Comparison of ENCODE assay signal across 14 cellular contexts in the genomic region with DNA sequence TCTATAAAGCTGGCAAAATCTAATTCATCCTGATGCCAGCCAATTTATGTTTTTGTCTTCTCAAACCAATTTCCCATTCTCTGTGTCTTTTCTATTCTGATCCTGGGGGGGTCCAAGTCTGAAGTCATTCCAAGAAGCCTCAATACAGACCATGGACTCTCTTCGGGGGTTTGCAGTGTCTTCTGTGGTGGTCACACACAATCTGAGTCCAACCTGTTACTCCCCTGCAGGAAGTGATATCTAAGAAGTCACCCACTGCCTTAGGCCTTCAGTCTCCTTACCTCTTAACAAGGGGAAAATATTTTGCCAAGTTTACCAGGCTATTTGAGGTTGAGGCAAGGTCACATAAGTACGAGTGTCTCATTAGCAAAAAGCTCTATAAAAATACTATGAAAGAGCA. TPM values are rescaled to one million over a fixed set of nuclear protein-coding genes. Genes with fewer than 3 reads are reported as not detected.
DNase-seq lines count a peak whose midpoint lies in the region; ATAC-seq, FAIRE-seq and TF ChIP-seq lines count a peak whose summit lies in the region.
"Had no signal": no experiment of that assay in that cellular context is flagged by ENCODE, and none has a peak within 500 bp of the region (broad histone marks: within the 10 kb centered on the region; RNA-seq: fewer than 3 reads in every experiment).

No MANE protein-coding gene starts in this region.

- intact Hi-C loops in activated naive CD4-positive, alpha-beta T cell treated with anti-CD3 and anti-CD28 coated beads for 36 hours (cut with micrococcal nuclease): loop anchor here (5.0 kb wide), 2 partner anchors 269 to 511 kb away; partner anchors contain the start of genes HLA-A and TUBB
- intact Hi-C loops in activated CD8-positive, alpha-beta T cell treated with anti-CD3 and anti-CD28 coated beads for 36 hours (cut with micrococcal nuclease): loop anchor here (10.0 kb wide), 1 partner anchor 113 kb away; the partner anchor contains the start of gene TRIM39
- intact Hi-C loops in kidney (cut with DNase I) (no loop called here), posterior cingulate gyrus (cut with DNase I) (loop anchor here (5.0 to 10.0 kb wide), 4 partner anchors 107 to 147 kb away; partner anchors contain the start of genes POLR1H, PPP1R11, RPP21 and TRIM39)

- no peaks in the 10 kb centered on the region for H3K9me3 Mint-ChIP-seq in activated naive CD4-positive, alpha-beta T cell treated with anti-CD3 and anti-CD28 coated beads for 36 hours
- H3K9me3 Mint-ChIP-seq in activated naive CD4-positive, alpha-beta T cell treated with anti-CD3 and anti-CD28 coated beads, Interleukin-2, amount 50 U/mL, for 72 hours: no peaks in the 10 kb centered on the region
- no peaks in the 10 kb centered on the region for H3K9me3 Mint-ChIP-seq in activated CD8-positive, alpha-beta T cell treated with anti-CD3 and anti-CD28 coated beads for 36 hours
- H3K9me3 Mint-ChIP-seq in type B pancreatic cell: no peaks in the 10 kb centered on the region

- H3K27me3 Mint-ChIP-seq in activated naive CD4-positive, alpha-beta T cell treated with anti-CD3 and anti-CD28 coated beads for 36 hours (ENCODE audit: low read depth): no peaks in the 10 kb centered on the region
- no peaks in the 10 kb centered on the region for H3K27me3 Mint-ChIP-seq in activated CD8-positive, alpha-beta T cell treated with anti-CD3 and anti-CD28 coated beads for 36 hours
- no peaks in the 10 kb centered on the region for H3K27me3 Mint-ChIP-seq in type B pancreatic cell

- H3K4me1 Mint-ChIP-seq in activated naive CD4-positive, alpha-beta T cell treated with anti-CD3 and anti-CD28 coated beads for 36 hours (ENCODE audit: low read depth): peaks cover 57% of the 10 kb centered on the region
- H3K4me1 Mint-ChIP-seq in activated CD8-positive, alpha-beta T cell treated with anti-CD3 and anti-CD28 coated beads for 36 hours (ENCODE audit: low read depth): peaks cover 60% of the 10 kb centered on the region
- H3K4me1 Mint-ChIP-seq in type B pancreatic cell (ENCODE audit: unreplicated experiment): peaks cover 54% of the 10 kb centered on the region

- ATAC-seq in activated naive CD4-positive, alpha-beta T cell treated with anti-CD3 and anti-CD28 coated beads, Interleukin-2, amount 50 U/mL, for 72 hours: no peak
- no peak for ATAC-seq in activated CD8-positive, alpha-beta T cell treated with anti-CD3 and anti-CD28 coated beads for 36 hours
- ATAC-seq: Right ventricle myocardium inferior had no signal

- peak overlapping the region; percentile 94 for H3K4me3 Mint-ChIP-seq in activated naive CD4-positive, alpha-beta T cell treated with anti-CD3 and anti-CD28 coated beads for 36 hours
- peak overlapping the region; percentile 90 for H3K4me3 Mint-ChIP-seq in activated CD8-positive, alpha-beta T cell treated with anti-CD3 and anti-CD28 coated beads for 36 hours
- H3K4me3 Mint-ChIP-seq in type B pancreatic cell: peak overlapping the region; percentile 92

- peak overlapping the region; percentile 24 to 99 for H3K9ac ChIP-seq in kidney (ENCODE audit: low read length in 2 of 2)

- peaks cover 37 to 40% of the 10 kb centered on the region in 2 donors for H3K4me1 ChIP-seq in kidney (ENCODE audit: control insufficient read depth in 1 of 2, insufficient read depth in 1 of 2, low read depth in 1 of 2, low read length in 2 of 2)

- peak overlapping the region in 1 of 2 donors; percentile 59 for H3K27ac ChIP-seq in kidney (ENCODE audit: low read depth in 2 of 2, low read length in 2 of 2)
- H3K27ac ChIP-seq: neutrophil had no signal

- peak overlapping the region; percentile 92 to 98 for H3K4me3 ChIP-seq in kidney (ENCODE audit: low read length in 2 of 2)

- peaks cover 11% of the 10 kb centered on the region for H3K36me3 Mint-ChIP-seq in activated naive CD4-positive, alpha-beta T cell treated with anti-CD3 and anti-CD28 coated beads for 36 hours (ENCODE audit: low read depth)
- peaks cover 20 to 28% of the 10 kb centered on the region in 2 donors for H3K36me3 Mint-ChIP-seq in activated naive CD4-positive, alpha-beta T cell treated with anti-CD3 and anti-CD28 coated beads, Interleukin-2, amount 50 U/mL, for 72 hours
- peaks cover 27% of the 10 kb centered on the region for H3K36me3 Mint-ChIP-seq in activated CD8-positive, alpha-beta T cell treated with anti-CD3 and anti-CD28 coated beads for 36 hours (ENCODE audit: low read depth)
- H3K36me3 Mint-ChIP-seq in type B pancreatic cell: peaks cover 11% of the 10 kb centered on the region

- TF ChIP-seq CTCF in activated CD8-positive, alpha-beta T cell treated with anti-CD3 and anti-CD28 coated beads for 36 hours (IDR thresholded peaks at IDR 0.05): no peak
- TF ChIP-seq CTCF in kidney (IDR thresholded peaks at IDR 0.05; ENCODE audit: borderline replicate concordance, extremely low read depth, insufficient read depth): no peak
- TF ChIP-seq CTCF in type B pancreatic cell (conservative IDR thresholded peaks at IDR 0.05): no peak

- H3K9me3 ChIP-seq in kidney (ENCODE audit: control insufficient read depth in 1 of 2, low read length in 2 of 2): no peaks in the 10 kb centered on the region
- H3K9me3 ChIP-seq: neutrophil had no signal

- H3K36me3 ChIP-seq in kidney (ENCODE audit: control insufficient read depth in 1 of 2, insufficient read depth in 2 of 2, low read length in 2 of 2): no peaks in the 10 kb centered on the region
- H3K36me3 ChIP-seq: neutrophil had no signal

- POLR2A ChIA-PET in activated CD8-positive, alpha-beta T cell treated with anti-CD3 and anti-CD28 coated beads for 36 hours (lab: Charles Lee): interaction anchor here (0.7 to 1.1 kb wide), 3 partner anchors 15 to 141 kb away, joined by 3 read pairs; no protein-coding TSS in a partner anchor

- FAIRE-seq in kidney (lab: Jason Lieb, UNC): no peak
- FAIRE-seq: urothelium cell line had no signal

- no peak for DNase-seq in activated naive CD4-positive, alpha-beta T cell treated with anti-CD3 and anti-CD28 coated beads for 36 hours
- DNase-seq in activated naive CD4-positive, alpha-beta T cell treated with anti-CD3 and anti-CD28 coated beads, Interleukin-2, amount 50 U/mL, for 72 hours (ENCODE audit: low spot score in 2 of 2): no peak
- no peak for DNase-seq in activated CD8-positive, alpha-beta T cell treated with anti-CD3 and anti-CD28 coated beads for 36 hours
- DNase-seq in kidney: no peak
- no peak for DNase-seq in type B pancreatic cell (ENCODE audit: extremely low spot score, unreplicated experiment)
- DNase-seq in stimulated activated CD4-positive, alpha-beta T cell treated with anti-CD3 and anti-CD28 coated beads, Interleukin-12 subunit alpha, Interleukin-12 subunit beta, amount 100 ng/mL, for 4 hours: no peak
- DNase-seq in posterior cingulate gyrus: no peak
- no peak for DNase-seq in NAMALWA (ENCODE audit: low spot score)
- DNase-seq: NCI-H2171 treated with DMSO at 0.1 percent for 48 hours; stimulated activated CD4-positive, alpha-beta T cell treated with anti-CD3 and anti-CD28 coated beads, Interleukin-2, amount 100 ng/mL, for 48 hours had no signal

- CTCF ChIA-PET in activated naive CD4-positive, alpha-beta T cell treated with anti-CD3 and anti-CD28 coated beads for 36 hours (lab: Charles Lee): interaction anchor here (0.6 to 2.2 kb wide), 2 partner anchors 8 to 868 kb away, joined by 4 to 5 read pairs; no protein-coding TSS in a partner anchor
- CTCF ChIA-PET in activated CD8-positive, alpha-beta T cell treated with anti-CD3 and anti-CD28 coated beads for 36 hours (lab: Charles Lee): interaction anchor here (0.7 kb wide), 1 partner anchor 80 kb away, joined by 3 read pairs; no protein-coding TSS in a partner anchor

- no peak overlapping the region for H3K27ac Mint-ChIP-seq in activated naive CD4-positive, alpha-beta T cell treated with anti-CD3 and anti-CD28 coated beads for 36 hours
- H3K27ac Mint-ChIP-seq in activated naive CD4-positive, alpha-beta T cell treated with anti-CD3 and anti-CD28 coated beads, Interleukin-2, amount 50 U/mL, for 72 hours: peak overlapping the region in 1 of 2 donors; percentile 84
- no peak overlapping the region for H3K27ac Mint-ChIP-seq in activated CD8-positive, alpha-beta T cell treated with anti-CD3 and anti-CD28 coated beads for 36 hours
- H3K27ac Mint-ChIP-seq in type B pancreatic cell: peak overlapping the region; percentile 99

RNA-seq across cellular contexts. Expression of gene TRIM26, which starts 1.9 kb away (rescaled TPM):
- 10 to 100 TPM; 36.8 to 38.7 TPM for total RNA-seq in activated naive CD4-positive, alpha-beta T cell treated with anti-CD3 and anti-CD28 coated beads for 36 hours
- 10 to 100 TPM; 41.3 to 43.0 TPM for total RNA-seq in activated naive CD4-positive, alpha-beta T cell treated with anti-CD3 and anti-CD28 coated beads, Interleukin-2, amount 50 U/mL, for 72 hours
- 10 to 100 TPM; 43.4 to 45.0 TPM for total RNA-seq in activated CD8-positive, alpha-beta T cell treated with anti-CD3 and anti-CD28 coated beads for 36 hours
- total RNA-seq in kidney: 63.9 TPM
- 28.0 TPM for polyA plus RNA-seq in kidney (ENCODE audit: insufficient read depth, low read depth, low replicate concordance)
- 46.3 and 76.5 TPM in 2 replicates for total RNA-seq in type B pancreatic cell (ENCODE audit: low replicate concordance)

RNA-seq across cellular contexts. Expression of gene TRIM15, which starts 48.0 kb away (rescaled TPM):
- total RNA-seq in activated naive CD4-positive, alpha-beta T cell treated with anti-CD3 and anti-CD28 coated beads for 36 hours: 1 to 10 TPM in 1 of 2 experiments, under 1 TPM in 1; 0.79 to 2.2 TPM
- 1 to 10 TPM in 1 of 2 donors, not detected in 1; 1.6 TPM for total RNA-seq in activated naive CD4-positive, alpha-beta T cell treated with anti-CD3 and anti-CD28 coated beads, Interleukin-2, amount 50 U/mL, for 72 hours
- total RNA-seq in activated CD8-positive, alpha-beta T cell treated with anti-CD3 and anti-CD28 coated beads for 36 hours: not detected
- total RNA-seq in kidney: 2.2 TPM
- 7.1 TPM for polyA plus RNA-seq in kidney (ENCODE audit: insufficient read depth, low read depth, low replicate concordance)
- total RNA-seq in type B pancreatic cell (ENCODE audit: low replicate concordance): 0.92 and 1.4 TPM in 2 replicates
- total RNA-seq: HT1080, Right ventricle myocardium inferior had no signal

RNA-seq across cellular contexts. Expression of gene TRIM10, which starts 50.3 kb away (rescaled TPM):
- under 1 TPM; 0.19 to 0.25 TPM for total RNA-seq in activated naive CD4-positive, alpha-beta T cell treated with anti-CD3 and anti-CD28 coated beads for 36 hours
- total RNA-seq in activated naive CD4-positive, alpha-beta T cell treated with anti-CD3 and anti-CD28 coated beads, Interleukin-2, amount 50 U/mL, for 72 hours: under 1 TPM in 1 of 2 donors, not detected in 1; 0.70 TPM
- total RNA-seq in activated CD8-positive, alpha-beta T cell treated with anti-CD3 and anti-CD28 coated beads for 36 hours: not detected
- total RNA-seq in kidney: 0.79 TPM
- polyA plus RNA-seq in kidney (ENCODE audit: insufficient read depth, low read depth, low replicate concordance): 1.5 TPM
- 0.17 TPM in 1 of 2 replicates, not detected in the other for total RNA-seq in type B pancreatic cell (ENCODE audit: low replicate concordance)
- total RNA-seq: HT1080, Right ventricle myocardium inferior had no signal
